ENCODE assay signal across 16 cellular contexts in genomic region chr2:58101500-58101899, GRCh38. TPM values are rescaled to one million over a fixed set of nuclear protein-coding genes. Genes with fewer than 3 reads are reported as not detected.
A peak's percentile ranks its signal among the peaks of the same experiment; 100 is the strongest.
DNase-seq lines count a peak whose midpoint lies in the region; ATAC-seq and TF ChIP-seq lines count a peak whose summit lies in the region.
"Had no signal": no experiment of that assay in that cellular context is flagged by ENCODE, and none has a peak within 500 bp of the region (broad histone marks: within the 10 kb centered on the region; RNA-seq: fewer than 3 reads in every experiment).

No MANE protein-coding gene starts in this region.

- no peaks in the 10 kb centered on the region for H3K9me3 ChIP-seq in DND-41 (ENCODE audit: insufficient read depth, low read length, severe bottlenecking)
- H3K9me3 ChIP-seq in ascending aorta: no peaks in the 10 kb centered on the region

- H3K36me3 ChIP-seq in DND-41 (ENCODE audit: insufficient read depth, low read length) (no peaks in the 10 kb centered on the region), ascending aorta (no peaks in the 10 kb centered on the region)

- DNase-seq in DND-41 (no peak), SW480 (ENCODE audit: low spot score) (peak; percentile 5), choroid plexus epithelial cell (ENCODE audit: low read depth) (peak; percentile 61), left kidney (ENCODE audit: low read depth, low spot score) (peak; percentile 3), NCI-H526 (lab: John Stamatoyannopoulos, UW) (no peak), DMS53 treated with DMSO at 0.1 percent for 48 hours (lab: John Stamatoyannopoulos, UW; ENCODE audit: unreplicated experiment) (no peak), ascending aorta (ENCODE audit: low spot score in 2 of 2) (no peak)
- DNase-seq: GF-D8, GM23248, HCEC 1CT, KBM-7, NCI-H1048, NCI-H1436 treated with DMSO at 0.1 percent for 48 hours, NCI-H2081, NCI-H510A had no signal

- H3K4me2 ChIP-seq in DND-41 (ENCODE audit: insufficient read depth, low read length): no peak overlapping the region

- no peaks in the 10 kb centered on the region for H3K27me3 ChIP-seq in DND-41 (ENCODE audit: insufficient read depth, low read length, poor library complexity)
- no peaks in the 10 kb centered on the region for H3K27me3 ChIP-seq in ascending aorta

- H3K79me2 ChIP-seq in DND-41 (ENCODE audit: insufficient read depth, low read length): no peaks in the 10 kb centered on the region

- H3K27ac ChIP-seq in DND-41 (ENCODE audit: low read length) (no peak overlapping the region), ascending aorta (no peak overlapping the region)
- H3K27ac ChIP-seq: C4-2B, GM23248 had no signal

- H3K4me3 ChIP-seq in DND-41 (ENCODE audit: low read depth in 1 of 2, low read length in 2 of 2): no peak overlapping the region
- H3K4me3 ChIP-seq in choroid plexus epithelial cell (ENCODE audit: low read depth, low read length): no peak overlapping the region
- no peak overlapping the region for H3K4me3 ChIP-seq in ascending aorta
- H3K4me3 ChIP-seq: GM23248 had no signal

- peak; percentile 76 for ATAC-seq in DND-41 (ENCODE audit: insufficient read depth, low read depth)

- H4K20me1 ChIP-seq in DND-41 (ENCODE audit: insufficient read depth, low read length): no peaks in the 10 kb centered on the region

- H3K9ac ChIP-seq in DND-41 (ENCODE audit: low read depth, low read length): no peak overlapping the region
- H3K9ac ChIP-seq: GM23248 had no signal

- no peak overlapping the region for H2AFZ ChIP-seq in DND-41 (ENCODE audit: low read depth, low read length)
- H2AFZ ChIP-seq: GM23248 had no signal

- intact Hi-C loops in ascending aorta (cut with DNase I): no loop called here

- TF ChIP-seq CTCF in DND-41 (IDR thresholded peaks at IDR 0.05; ENCODE audit: borderline replicate concordance, extremely low read depth, low read length, poor library complexity, severe bottlenecking) (no peak), choroid plexus epithelial cell (conservative IDR thresholded peaks at IDR 0.05; ENCODE audit: low read depth, low read length) (no peak), ascending aorta (IDR thresholded peaks at IDR 0.05) (no peak)

- H3K4me1 ChIP-seq in DND-41 (ENCODE audit: insufficient read depth, low read length) (no peaks in the 10 kb centered on the region), ascending aorta (no peaks in the 10 kb centered on the region)

RNA-seq across cellular contexts. Expression of gene VRK2, which starts 54.9 kb away (rescaled TPM):
- total RNA-seq in ascending aorta: 15.8 TPM

Comparison
In these comparisons a context has a peak if more than half of its experiments do, and no peak if none do; other contexts are left out.
1. DNase-seq: peak in SW480 (single experiment), choroid plexus epithelial cell (single experiment) and left kidney (single experiment); none in DND-41 (single experiment), NCI-H526 (0 of 2), DMS53 treated with DMSO at 0.1 percent for 48 hours (single experiment) and ascending aorta (0 of 2).